In the genomic region with DNA sequence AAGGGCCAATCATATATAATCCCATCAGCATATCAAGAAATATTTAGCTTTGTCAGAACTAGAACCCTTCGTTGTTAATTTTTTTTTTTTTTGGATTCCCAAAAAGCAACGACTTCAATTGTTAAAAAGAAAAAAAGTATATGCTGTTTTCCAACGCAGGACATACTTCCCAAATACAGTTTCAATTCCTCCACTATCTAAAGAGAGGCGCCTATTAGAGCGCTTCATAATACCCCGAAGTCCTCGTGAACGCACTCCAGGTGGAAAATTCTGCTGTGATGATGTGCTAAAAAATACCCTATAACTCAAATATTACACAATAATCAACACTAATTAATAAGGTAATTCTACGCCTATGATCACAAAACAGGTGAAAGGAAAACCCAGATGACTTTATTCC, we compare ENCODE assay signal across 1 cellular context.
TF ChIP-seq lines count a peak whose summit lies in the region.

No MANE protein-coding gene starts in this region.

TF ChIP-seq in GM12878, 131 proteins besides CTCF, POLR2A, EP300 and RAD21:
- TF ChIP-seq BMI1 (IDR thresholded peaks at IDR 0.05; ENCODE audit: borderline replicate concordance), result no peak
- TF ChIP-seq, protein P1, sequence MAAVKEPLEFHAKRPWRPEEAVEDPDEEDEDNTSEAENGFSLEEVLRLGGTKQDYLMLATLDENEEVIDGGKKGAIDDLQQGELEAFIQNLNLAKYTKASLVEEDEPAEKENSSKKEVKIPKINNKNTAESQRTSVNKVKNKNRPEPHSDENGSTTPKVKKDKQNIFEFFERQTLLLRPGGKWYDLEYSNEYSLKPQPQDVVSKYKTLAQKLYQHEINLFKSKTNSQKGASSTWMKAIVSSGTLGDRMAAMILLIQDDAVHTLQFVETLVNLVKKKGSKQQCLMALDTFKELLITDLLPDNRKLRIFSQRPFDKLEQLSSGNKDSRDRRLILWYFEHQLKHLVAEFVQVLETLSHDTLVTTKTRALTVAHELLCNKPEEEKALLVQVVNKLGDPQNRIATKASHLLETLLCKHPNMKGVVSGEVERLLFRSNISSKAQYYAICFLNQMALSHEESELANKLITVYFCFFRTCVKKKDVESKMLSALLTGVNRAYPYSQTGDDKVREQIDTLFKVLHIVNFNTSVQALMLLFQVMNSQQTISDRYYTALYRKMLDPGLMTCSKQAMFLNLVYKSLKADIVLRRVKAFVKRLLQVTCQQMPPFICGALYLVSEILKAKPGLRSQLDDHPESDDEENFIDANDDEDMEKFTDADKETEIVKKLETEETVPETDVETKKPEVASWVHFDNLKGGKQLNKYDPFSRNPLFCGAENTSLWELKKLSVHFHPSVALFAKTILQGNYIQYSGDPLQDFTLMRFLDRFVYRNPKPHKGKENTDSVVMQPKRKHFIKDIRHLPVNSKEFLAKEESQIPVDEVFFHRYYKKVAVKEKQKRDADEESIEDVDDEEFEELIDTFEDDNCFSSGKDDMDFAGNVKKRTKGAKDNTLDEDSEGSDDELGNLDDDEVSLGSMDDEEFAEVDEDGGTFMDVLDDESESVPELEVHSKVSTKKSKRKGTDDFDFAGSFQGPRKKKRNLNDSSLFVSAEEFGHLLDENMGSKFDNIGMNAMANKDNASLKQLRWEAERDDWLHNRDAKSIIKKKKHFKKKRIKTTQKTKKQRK (IDR thresholded peaks at IDR 0.05; ENCODE audit: low read depth, low read length), result no peak
- no peak for TF ChIP-seq MYB (IDR thresholded peaks at IDR 0.05; ENCODE audit: borderline replicate concordance, low read depth, low read length)
